Comparison of ENCODE assay signal across 9 cellular contexts in the genomic region with DNA sequence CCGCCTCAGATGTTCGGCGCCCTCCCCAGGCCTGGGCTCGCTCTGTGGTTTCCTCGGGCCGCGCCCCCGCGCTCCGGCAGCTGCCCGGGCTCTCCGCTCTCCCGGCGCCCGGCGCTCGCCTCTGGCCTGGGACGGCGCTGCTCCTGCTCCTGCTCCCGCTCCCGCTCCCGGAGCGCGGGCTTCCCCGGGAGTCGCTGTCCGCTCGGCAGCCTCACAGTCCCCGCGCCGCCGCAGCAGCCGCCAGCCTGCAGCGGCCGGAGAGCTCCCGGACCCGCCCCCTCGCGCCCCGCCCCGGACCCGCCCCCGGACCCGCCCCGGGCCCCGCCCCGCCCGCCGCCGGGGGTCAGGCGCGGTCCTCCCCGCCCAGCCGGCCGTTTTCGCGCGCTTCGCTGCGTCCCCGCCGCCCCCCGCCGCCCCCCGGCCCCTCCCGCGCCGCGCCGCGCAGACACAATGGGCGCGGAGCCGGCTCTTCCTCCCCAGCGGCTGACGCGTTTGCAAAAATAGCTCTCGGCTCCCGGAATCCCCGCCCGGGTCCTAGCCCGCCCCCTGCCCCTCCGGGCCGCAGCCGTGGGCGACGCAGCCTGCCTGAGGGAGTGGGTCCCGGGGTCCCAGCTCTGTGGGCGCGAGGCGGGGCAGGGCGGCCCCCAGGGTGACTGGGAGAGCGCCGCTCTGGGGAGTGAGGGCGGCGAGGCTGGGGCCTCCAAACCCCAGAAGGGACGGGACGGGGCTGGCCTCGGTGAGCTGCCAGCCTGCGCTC. TPM values are rescaled to one million over a fixed set of nuclear protein-coding genes. Genes with fewer than 3 reads are reported as not detected.
DNase-seq lines count a peak whose midpoint lies in the region; ATAC-seq, FAIRE-seq and TF ChIP-seq lines count a peak whose summit lies in the region.
"Had no signal": no experiment of that assay in that cellular context is flagged by ENCODE, and none has a peak within 500 bp of the region (broad histone marks: within the 10 kb centered on the region; RNA-seq: fewer than 3 reads in every experiment).

A gene with protein sequence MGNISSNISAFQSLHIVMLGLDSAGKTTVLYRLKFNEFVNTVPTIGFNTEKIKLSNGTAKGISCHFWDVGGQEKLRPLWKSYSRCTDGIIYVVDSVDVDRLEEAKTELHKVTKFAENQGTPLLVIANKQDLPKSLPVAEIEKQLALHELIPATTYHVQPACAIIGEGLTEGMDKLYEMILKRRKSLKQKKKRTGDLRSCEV (minus strand): TSS at position 247 of the 757 bp plus-strand sequence. CDS start 495 bp downstream, outside the sequence.

- TF ChIP-seq EP300 in GM12878 (IDR thresholded peaks at IDR 0.05; ENCODE audit: borderline replicate concordance in 1 of 2, control insufficient read depth in 1 of 2, low read depth in 2 of 2, low read length in 2 of 2): no peak

- TF ChIP-seq CTCF in DOHH2 (IDR thresholded peaks at IDR 0.05; ENCODE audit: low read depth, low read length, poor library complexity, severe bottlenecking) (no peak), GM12878 (IDR thresholded peaks at IDR 0.05 in 2 of 3, conservative IDR thresholded peaks at IDR 0.05 in 1 of 3; ENCODE audit: control insufficient read depth in 2 of 3, extremely low read depth in 1 of 3, insufficient read depth in 1 of 3, low read depth in 3 of 3, low read length in 3 of 3) (no peak), retinal pigment epithelial cell (conservative IDR thresholded peaks at IDR 0.05; ENCODE audit: low read depth, low read length) (no peak)

- H3K27ac Mint-ChIP-seq in T-helper 2 cell treated with Interferon-gamma antibody and Interleukin-4, amounts not matched to agents 5 μg/mL and 100 μg/mL, for 36 hours: peak within 1 kb of the TSS; percentile 98

- CTCF ChIA-PET in GM12878 (lab: Yijun Ruan, JAX): interaction anchor here (2.0 kb wide), 1 partner anchor 208 kb away, joined by 8 read pairs; no protein-coding TSS in a partner anchor

- H3K9me3 Mint-ChIP-seq in T-helper 2 cell treated with Interferon-gamma antibody and Interleukin-4, amounts not matched to agents 5 μg/mL and 100 μg/mL, for 36 hours: no peaks in the 10 kb centered on the region

- H3K4me3 Mint-ChIP-seq in T-helper 2 cell treated with Interferon-gamma antibody and Interleukin-4, amounts not matched to agents 5 μg/mL and 100 μg/mL, for 36 hours: peak within 1 kb of the TSS; percentile 99

- POLR2A ChIA-PET in GM12878 (lab: Charles Lee): no interaction called here

- RAD21 ChIA-PET in GM12878 (lab: Charles Lee; ENCODE audit: unreplicated experiment): interaction anchor here (0.7 to 1.5 kb wide), 2 partner anchors 206 to 207 kb away, joined by 3 to 5 read pairs; no protein-coding TSS in a partner anchor

- under 1% methylated on average over 27 of the region's 100 CpGs for WGBS in GM12878 (ENCODE audit: insufficient coverage, insufficient replicate concordance, low lambda C conversion rate, missing lambda C conversion rate)

- intact Hi-C loops in GM12878 (cut with micrococcal nuclease; ENCODE audit: unreplicated experiment): no loop called here

- no peak; the same call in 1 of the 2 replicates for TF ChIP-seq POLR2A in GM12878 (IDR thresholded peaks at IDR 0.05; ENCODE audit: low read depth, low read length)

- peaks cover 32% of the 10 kb centered on the region for H3K4me1 Mint-ChIP-seq in T-helper 2 cell treated with Interferon-gamma antibody and Interleukin-4, amounts not matched to agents 5 μg/mL and 100 μg/mL, for 36 hours (ENCODE audit: low read depth)

- H3K4me2 ChIP-seq in DOHH2 (ENCODE audit: low read length): peak within 1 kb of the TSS; percentile 89
- H3K4me2 ChIP-seq in GM12878 (ENCODE audit: control insufficient read depth, insufficient read depth): peak within 1 kb of the TSS; percentile 77

- H3K27me3 ChIP-seq in DOHH2 (ENCODE audit: control insufficient read depth, low read length) (peaks cover 22% of the 10 kb centered on the region), GM12878 (replicated peaks in 1 of 2; ENCODE audit: control insufficient read depth in 2 of 2, insufficient read depth in 2 of 2, low read length in 1 of 2) (peaks cover 3 to 11% of the 10 kb centered on the region in 2 experiments)

- H3K27me3 Mint-ChIP-seq in T-helper 2 cell treated with Interferon-gamma antibody and Interleukin-4, amounts not matched to agents 5 μg/mL and 100 μg/mL, for 36 hours (ENCODE audit: low read depth): peaks cover 8% of the 10 kb centered on the region

- H3K9me2 ChIP-seq in DOHH2 (replicated peaks; ENCODE audit: control insufficient read depth, low read length): no peaks in the 10 kb centered on the region

- H3F3A ChIP-seq in DOHH2 (ENCODE audit: control insufficient read depth, insufficient read depth): peaks cover 14% of the 10 kb centered on the region

- H3K4me3 ChIP-seq in DOHH2 (ENCODE audit: low read length) (peak within 1 kb of the TSS; percentile 80), GM12878 (peak within 1 kb of the TSS; percentile 68; the same call in 1 of the 2 replicates), retinal pigment epithelial cell (ENCODE audit: low read length) (peak within 1 kb of the TSS; percentile 97)

- H3K4me1 ChIP-seq in DOHH2 (ENCODE audit: control insufficient read depth, low read length) (peaks cover 18% of the 10 kb centered on the region), GM12878 (ENCODE audit: control insufficient read depth, insufficient read depth, low read length) (peaks cover 3% of the 10 kb centered on the region)

- H4K20me1 ChIP-seq in DOHH2 (ENCODE audit: control insufficient read depth, insufficient read depth, low read depth, low read length): no peaks in the 10 kb centered on the region
- no peaks in the 10 kb centered on the region for H4K20me1 ChIP-seq in GM12878 (ENCODE audit: control insufficient read depth, insufficient read depth)

- H3K36me3 ChIP-seq in DOHH2 (ENCODE audit: control insufficient read depth, low read length) (no peaks in the 10 kb centered on the region), KOPT-K1 (ENCODE audit: insufficient read depth, low read length) (peaks cover 42% of the 10 kb centered on the region), GM12878 (ENCODE audit: control insufficient read depth in 2 of 2, insufficient read depth in 2 of 2, low read length in 1 of 2) (no peaks in the 10 kb centered on the region)

- peak within 1 kb of the TSS; percentile 57 for H2AFZ ChIP-seq in GM12878 (ENCODE audit: control insufficient read depth, low read depth, low read length)

- no peak within 1 kb of the TSS for H3K27ac ChIP-seq in DOHH2 (ENCODE audit: low read depth, low read length)
- H3K27ac ChIP-seq in KOPT-K1 (ENCODE audit: low read depth, low read length, poor library complexity, severe bottlenecking): peak within 1 kb of the TSS; percentile 98
- no peak within 1 kb of the TSS for H3K27ac ChIP-seq in GM12878 (ENCODE audit: control insufficient read depth, insufficient read depth)

- SMC1A ChIA-PET in GM12878 (lab: Charles Lee; ENCODE audit: uncharacterized antibody, unreplicated experiment): interaction anchor here (0.8 to 0.9 kb wide), 2 partner anchors 209 to 362 kb away, joined by 3 read pairs; no protein-coding TSS in a partner anchor

- H3K9me3 ChIP-seq in DOHH2 (ENCODE audit: control insufficient read depth, insufficient read depth, low read length) (no peaks in the 10 kb centered on the region), KOPT-K1 (ENCODE audit: insufficient read depth, low read length, poor library complexity, severe bottlenecking) (no peaks in the 10 kb centered on the region), GM12878 (replicated peaks; ENCODE audit: control insufficient read depth, insufficient read depth, low read length) (no peaks in the 10 kb centered on the region)

- H3K9ac ChIP-seq in GM12878 (ENCODE audit: control insufficient read depth, insufficient read depth, low read length): peak within 1 kb of the TSS; percentile 52; the same call in 1 of the 2 replicates

- BruUV-seq in GM12878 (replicated peaks; lab: Mats Ljungman, UMichigan): no TSS peak

- no peak for FAIRE-seq in GM12878 (lab: Jason Lieb, UNC)
- FAIRE-seq: islet of Langerhans had no signal

- H3K79me2 ChIP-seq in DOHH2 (ENCODE audit: control insufficient read depth, low read length) (peaks cover 6% of the 10 kb centered on the region; the same call in 1 of the 2 replicates), GM12878 (ENCODE audit: control insufficient read depth, insufficient read depth, low read length) (no peaks in the 10 kb centered on the region; the same call in none of the 2 replicates)

- DNase-seq in T-helper 2 cell treated with Interferon-gamma antibody and Interleukin-4, amounts not matched to agents 5 μg/mL and 100 μg/mL, for 36 hours (ENCODE audit: low spot score): peak; percentile 60
- DNase-seq in GM12878 (ENCODE audit: low read depth, low spot score) (no peak), hypothalamus (lab: John Stamatoyannopoulos, UW) (peak in 41 of 51 donors; percentile 15 to 82 (median 56)), retinal pigment epithelial cell (ENCODE audit: low read depth) (no peak), AML-193 (lab: John Stamatoyannopoulos, UW) (no peak)

- in situ Hi-C loops in GM12878 (cut with MboI): loop anchor here (5.0 kb wide), 1 partner anchor 215 kb away; no protein-coding TSS in a partner anchor

- ATAC-seq in GM21717 (IDR thresholded peaks at IDR 0.05; ENCODE audit: unreplicated experiment): peak; percentile 51
- ATAC-seq in GM12878: peak; percentile 58

- H3K36me3 Mint-ChIP-seq in T-helper 2 cell treated with Interferon-gamma antibody and Interleukin-4, amounts not matched to agents 5 μg/mL and 100 μg/mL, for 36 hours (ENCODE audit: low read depth): peaks cover 48% of the 10 kb centered on the region

- TF ChIP-seq RAD21 in GM12878 (IDR thresholded peaks at IDR 0.05; ENCODE audit: insufficient read depth, low read depth, low read length): no peak

TF ChIP-seq in GM12878, 131 proteins besides CTCF, POLR2A, EP300 and RAD21 (continues in another document):
- peak; percentile 44; the same call in 1 of the 2 replicates for TF ChIP-seq IKZF1 (conservative IDR thresholded peaks at IDR 0.05)

RNA-seq across cellular contexts. Expression of the gene that starts here (rescaled TPM):
- 0.15 TPM in 1 of 2 replicates, not detected in the other for total RNA-seq in GM12878 (2013; cell fraction: nucleolus; rRNA removed)
- 0.06 TPM in 1 of 2 replicates, not detected in the other for total RNA-seq in GM12878 (2014; rRNA removed)
- 0.04 TPM in 1 of 2 replicates, not detected in the other for total RNA-seq in GM12878 (2014; rRNA removed; fragmentation: Illumina TruSeq; extraction: Trizol)
- total RNA-seq in GM12878 (2021): 0.24 and 0.26 TPM in 2 replicates
- polyA plus RNA-seq in GM12878 (2011; ENCODE audit: low read depth): 0.49 TPM
- 0.72 and 0.94 TPM in 2 replicates for polyA plus RNA-seq in GM12878 (2011; rRNA removed)
- polyA plus RNA-seq in GM12878 (2011; cell fraction: cytosol; rRNA removed): 0.53 and 0.61 TPM in 2 replicates
- polyA plus RNA-seq in GM12878 (2011; cell fraction: nucleus; rRNA removed): 0.48 and 0.63 TPM in 2 replicates
- polyA plus RNA-seq in GM12878 (2012): 1.2 and 1.6 TPM in 2 replicates
- polyA plus RNA-seq in GM12878 (2014; fragmentation: Illumina TruSeq; extraction: Trizol): 0.07 TPM in 1 of 2 replicates, not detected in the other
- not detected for polyA plus RNA-seq in GM12878 (2014; fragmentation: Nextera tagmentation; extraction: Ambion mirVana)
- polyA plus RNA-seq in GM12878 (2014; rRNA removed): 0.03 and 0.04 TPM in 2 replicates
- not detected for polyA plus RNA-seq in GM12878 (2016; fragmentation: Nextera tagmentation; extraction: Ambion mirVana)
- 0.37 and 0.62 TPM in 2 replicates for polyA minus RNA-seq in GM12878 (2011; rRNA and poly(A)+ RNA removed)
- polyA minus RNA-seq in GM12878 (2011; cell fraction: cytosol; rRNA and poly(A)+ RNA removed): 0.27 and 0.52 TPM in 2 replicates
- polyA minus RNA-seq in GM12878 (2011; cell fraction: nucleus; rRNA and poly(A)+ RNA removed): 0.60 and 0.77 TPM in 2 replicates

Comparison
In these comparisons a context has a peak if more than half of its experiments do, and no peak if none do; other contexts are left out.
1. DNase-seq: peak in T-helper 2 cell treated with Interferon-gamma antibody and Interleukin-4, amounts not matched to agents 5 μg/mL and 100 μg/mL, for 36 hours (single experiment) and hypothalamus (41 of 51); none in GM12878 (single experiment), retinal pigment epithelial cell (single experiment) and AML-193 (0 of 2).
2. Peak in every context shown above with its lines, with median percentiles within 50 percentile points of each other: H3K4me3 ChIP-seq.